ENCODE assay signal across 13 cellular contexts in genomic region chr18:75548353-75548752, GRCh38.
DNase-seq lines count a peak whose midpoint lies in the region; ATAC-seq and TF ChIP-seq lines count a peak whose summit lies in the region.
"Had no signal": no experiment of that assay in that cellular context is flagged by ENCODE, and none has a peak within 500 bp of the region (broad histone marks: within the 10 kb centered on the region; RNA-seq: fewer than 3 reads in every experiment).

No MANE protein-coding gene starts in this region.

- peak overlapping the region in 2 of 5 experiments; percentile 26 to 63 for H3K4me3 Mint-ChIP-seq in brain
- H3K4me3 Mint-ChIP-seq: activated CD4-positive, alpha-beta T cell treated with anti-CD3 and anti-CD28 coated beads, Interleukin-2, amount 10 ng/mL, durations not matched to agents 24 days and 14 days; HFFc6 had no signal

- TF ChIP-seq CTCF in brain (conservative IDR thresholded peaks at IDR 0.05) = no peak

- H3K27ac Mint-ChIP-seq in brain = peak overlapping the region; percentile 4 to 93 (median 87)
- H3K27ac Mint-ChIP-seq: activated CD4-positive, alpha-beta T cell treated with anti-CD3 and anti-CD28 coated beads, Interleukin-2, amount 10 ng/mL, durations not matched to agents 24 days and 14 days; HFFc6 had no signal

- no peaks in the 10 kb centered on the region for H3K4me1 ChIP-seq in effector memory CD4-positive, alpha-beta T cell (ENCODE audit: control insufficient read depth, insufficient read depth, low read length, poor library complexity, severe bottlenecking)
- H3K4me1 ChIP-seq: vagina had no signal

- no peak overlapping the region for H3K4me3 ChIP-seq in effector memory CD4-positive, alpha-beta T cell (ENCODE audit: insufficient read depth, low read depth, low read length, poor library complexity, severe bottlenecking)
- H3K4me3 ChIP-seq: vagina had no signal

- peaks cover 0 to 2% (median 0%) of the 10 kb centered on the region in 5 experiments for H3K9me3 Mint-ChIP-seq in brain
- H3K9me3 Mint-ChIP-seq: activated CD4-positive, alpha-beta T cell treated with anti-CD3 and anti-CD28 coated beads, Interleukin-2, amount 10 ng/mL, durations not matched to agents 24 days and 14 days; HFFc6 had no signal

- DNase-seq in Ammon's horn (ENCODE audit: low spot score) (peak; percentile 33), ELF-1 (ENCODE audit: low read depth, low spot score) (peak; percentile 43), NCI-H524 (lab: John Stamatoyannopoulos, UW) (peak; percentile 80 to 87)
- DNase-seq in effector memory CD4-positive, alpha-beta T cell = no peak
- no peak for DNase-seq in stimulated activated CD4-positive, alpha-beta T cell treated with anti-CD3 and anti-CD28 coated beads, Interleukin-2, amount 100 ng/mL, for 48 hours
- DNase-seq: activated CD4-positive, alpha-beta T cell treated with anti-CD3 and anti-CD28 coated beads, Interleukin-2, amount 10 ng/mL, durations not matched to agents 24 days and 14 days; activated gamma-delta T cell treated with Interleukin-2 at 50 U/mL for 16 hours; cerebellar nuclear complex; HFFc6 had no signal

- H3K27me3 ChIP-seq in effector memory CD4-positive, alpha-beta T cell (replicated peaks; ENCODE audit: control insufficient read depth, insufficient read depth, low read length, poor library complexity, severe bottlenecking) = no peaks in the 10 kb centered on the region
- H3K27me3 ChIP-seq: vagina had no signal

- H3K27ac ChIP-seq in effector memory CD4-positive, alpha-beta T cell (ENCODE audit: insufficient read depth, low read length, poor library complexity, severe bottlenecking) = no peak overlapping the region
- H3K27ac ChIP-seq: vagina had no signal

- ATAC-seq in HG02970 (IDR thresholded peaks at IDR 0.05; ENCODE audit: low FRiP score, unreplicated experiment) = no peak
- no peak for ATAC-seq in GM21381 (IDR thresholded peaks at IDR 0.05; ENCODE audit: unreplicated experiment)

- peaks cover 9% of the 10 kb centered on the region for H3K27me3 Mint-ChIP-seq in brain

- H3K36me3 ChIP-seq in effector memory CD4-positive, alpha-beta T cell (ENCODE audit: control insufficient read depth, insufficient read depth, low read length) = no peaks in the 10 kb centered on the region
- H3K36me3 ChIP-seq: vagina had no signal

- no peaks in the 10 kb centered on the region for H3K9me3 ChIP-seq in effector memory CD4-positive, alpha-beta T cell (ENCODE audit: control insufficient read depth, low read length)
- H3K9me3 ChIP-seq: vagina had no signal

- H3K36me3 Mint-ChIP-seq in brain = no peaks in the 10 kb centered on the region

- H3K4me1 Mint-ChIP-seq in brain = peaks cover 70% of the 10 kb centered on the region
- H3K4me1 Mint-ChIP-seq: activated CD4-positive, alpha-beta T cell treated with anti-CD3 and anti-CD28 coated beads, Interleukin-2, amount 10 ng/mL, durations not matched to agents 24 days and 14 days had no signal

Comparison
In these comparisons a context has a peak if more than half of its experiments do, and no peak if none do; other contexts are left out.
1. DNase-seq: peak in Ammon's horn (single experiment), ELF-1 (single experiment) and NCI-H524 (2 of 2); none in effector memory CD4-positive, alpha-beta T cell (0 of 3) and stimulated activated CD4-positive, alpha-beta T cell treated with anti-CD3 and anti-CD28 coated beads, Interleukin-2, amount 100 ng/mL, for 48 hours (0 of 2).